32 cellular contexts compared by ENCODE assay signal in genomic region chr3:36750737-36751136, GRCh38. TPM values are rescaled to one million over a fixed set of nuclear protein-coding genes. Genes with fewer than 3 reads are reported as not detected.
A peak's percentile ranks its signal among the peaks of the same experiment; 100 is the strongest.
DNase-seq lines count a peak whose midpoint lies in the region; ATAC-seq, FAIRE-seq and TF ChIP-seq lines count a peak whose summit lies in the region.
"Had no signal": no experiment of that assay in that cellular context is flagged by ENCODE, and none has a peak within 500 bp of the region (broad histone marks: within the 10 kb centered on the region; RNA-seq: fewer than 3 reads in every experiment).

No MANE protein-coding gene starts in this region.

- intact Hi-C loops in Right ventricle myocardium superior (cut with DNase I) (no loop called here), left ventricle myocardium inferior (cut with micrococcal nuclease) (no loop called here), K562 (cut with micrococcal nuclease) (no loop called here), left cardiac atrium (cut with DNase I) (no loop called here)

- H3K27ac Mint-ChIP-seq in GM23338, result no peak overlapping the region
- H3K27ac Mint-ChIP-seq: CD14-positive monocyte; CD4-positive, alpha-beta memory T cell; CD4-positive, CD25-positive, alpha-beta regulatory T cell; CD8-positive, alpha-beta memory T cell had no signal

- no peak for TF ChIP-seq RAD21 in K562 (CRISPR knock-in tag; conservative IDR thresholded peaks at IDR 0.05 in 1 of 2, IDR thresholded peaks at IDR 0.05 in 1 of 2)

- H3K27ac ChIP-seq in left ventricle myocardium inferior (replicated peaks) (no peak overlapping the region), WERI-Rb-1 (peak overlapping the region; percentile 39; the same call in 1 of the 2 replicates), K562 (ENCODE audit: extremely low read depth, low read depth, low read length) (no peak overlapping the region), smooth muscle cell (ENCODE audit: low read depth) (no peak overlapping the region), GM23338 (ENCODE audit: low read depth) (no peak overlapping the region)
- H3K27ac ChIP-seq: BLaER1 had no signal

- H3K9ac ChIP-seq in K562 (ENCODE audit: insufficient read depth in 1 of 2, low read depth in 2 of 2, low read length in 2 of 2) (no peak overlapping the region), smooth muscle cell (ENCODE audit: low read depth) (no peak overlapping the region)
- H3K9ac ChIP-seq: BLaER1 had no signal

- no peak for FAIRE-seq in K562 (lab: Jason Lieb, UNC)
- FAIRE-seq: A204.1, GM12878, GM12892, GM18507, GM19239 had no signal

- H3K9me3 ChIP-seq in left ventricle myocardium inferior (replicated peaks) (no peaks in the 10 kb centered on the region), WERI-Rb-1 (ENCODE audit: severe bottlenecking) (no peaks in the 10 kb centered on the region), K562 (replicated peaks; ENCODE audit: control insufficient read depth, insufficient read depth, low read depth, low read length) (no peaks in the 10 kb centered on the region), smooth muscle cell (replicated peaks; ENCODE audit: low read depth) (no peaks in the 10 kb centered on the region)
- H3K9me3 ChIP-seq: BE2C, BLaER1 had no signal

- 0% methylated on average over 5 of the region's 6 CpGs for WGBS in K562 (ENCODE audit: insufficient coverage, low coverage, missing lambda C conversion rate)
- WGBS in smooth muscle cell (ENCODE audit: low lambda C conversion rate), result 66% methylated on average over 6 of the region's 6 CpGs

- H3F3A ChIP-seq in smooth muscle cell (ENCODE audit: low read depth) (no peaks in the 10 kb centered on the region), GM23338 (replicated peaks; ENCODE audit: low read depth) (no peaks in the 10 kb centered on the region)

- H3K9me1 ChIP-seq in K562 (ENCODE audit: control insufficient read depth, insufficient read depth, low read length), result no peaks in the 10 kb centered on the region

- POLR2A ChIA-PET in K562 (lab: Yijun Ruan, JAX), result interaction anchor here (0.9 to 1.2 kb wide), 2 partner anchors 16 to 19 kb away, joined by 3 read pairs; no protein-coding TSS in a partner anchor

- H3K4me1 Mint-ChIP-seq in GM23338, result peaks cover 8% of the 10 kb centered on the region; the same call in 2 of the 3 replicates
- H3K4me1 Mint-ChIP-seq: CD14-positive monocyte; CD4-positive, alpha-beta memory T cell; CD4-positive, CD25-positive, alpha-beta regulatory T cell; CD8-positive, alpha-beta memory T cell had no signal

- in situ Hi-C loops in K562 (cut with MboI), result no loop called here

- peak; percentile 68 for ATAC-seq in Right ventricle myocardium superior (ENCODE audit: poor library complexity)
- no peak for ATAC-seq in K562
- peak; percentile 35 to 67 for ATAC-seq in left cardiac atrium
- ATAC-seq in GM18517 (IDR thresholded peaks at IDR 0.05; ENCODE audit: unreplicated experiment), result no peak
- no peak for ATAC-seq in GM23338
- ATAC-seq: GM12878 had no signal

- no peak for TF ChIP-seq CTCF in left ventricle myocardium inferior (IDR thresholded peaks at IDR 0.05; ENCODE audit: borderline replicate concordance)
- no peak for TF ChIP-seq CTCF in WERI-Rb-1 (IDR thresholded peaks at IDR 0.05; ENCODE audit: low read depth, low read length)
- TF ChIP-seq CTCF in K562 (IDR thresholded peaks at IDR 0.05 in 2 of 3, conservative IDR thresholded peaks at IDR 0.05 in 1 of 3; ENCODE audit: insufficient read depth in 2 of 3, low read depth in 1 of 3, low read length in 3 of 3), result no peak
- no peak for TF ChIP-seq CTCF in smooth muscle cell (IDR thresholded peaks at IDR 0.05; ENCODE audit: borderline replicate concordance, insufficient read depth, poor library complexity, severe bottlenecking)
- no peak for TF ChIP-seq CTCF in GM23338 (conservative IDR thresholded peaks at IDR 0.05; ENCODE audit: low read depth in 2 of 2)

- H3K27me3 ChIP-seq in left ventricle myocardium inferior (ENCODE audit: low read depth), result peaks cover 3% of the 10 kb centered on the region
- no peaks in the 10 kb centered on the region for H3K27me3 ChIP-seq in WERI-Rb-1 (ENCODE audit: insufficient read depth, low read depth, severe bottlenecking)
- peaks cover 4 to 18% of the 10 kb centered on the region in 2 experiments; a peak in 3 of 5 replicates for H3K27me3 ChIP-seq in K562 (ENCODE audit: control insufficient read depth in 2 of 2, insufficient read depth in 2 of 2, low read length in 2 of 2)
- peaks cover 33% of the 10 kb centered on the region for H3K27me3 ChIP-seq in smooth muscle cell (ENCODE audit: low read depth)
- no peaks in the 10 kb centered on the region for H3K27me3 ChIP-seq in GM23338 (ENCODE audit: insufficient read depth)
- H3K27me3 ChIP-seq: BE2C, BLaER1 had no signal

- no peak overlapping the region for H3K4me3 Mint-ChIP-seq in GM23338
- H3K4me3 Mint-ChIP-seq: CD14-positive monocyte; CD4-positive, alpha-beta memory T cell; CD4-positive, CD25-positive, alpha-beta regulatory T cell; CD8-positive, alpha-beta memory T cell had no signal

- H3K4me1 ChIP-seq in left ventricle myocardium inferior, result no peaks in the 10 kb centered on the region
- no peaks in the 10 kb centered on the region for H3K4me1 ChIP-seq in K562 (replicated peaks in 1 of 2; ENCODE audit: control insufficient read depth in 2 of 2, insufficient read depth in 2 of 2, low read length in 2 of 2)
- no peaks in the 10 kb centered on the region for H3K4me1 ChIP-seq in smooth muscle cell (ENCODE audit: low read depth)
- peaks cover 11% of the 10 kb centered on the region; the same call in 1 of the 2 replicates for H3K4me1 ChIP-seq in GM23338 (ENCODE audit: insufficient read depth)

- no peaks in the 10 kb centered on the region for H3K79me2 ChIP-seq in K562 (ENCODE audit: control insufficient read depth, insufficient read depth, low read length)
- no peaks in the 10 kb centered on the region for H3K79me2 ChIP-seq in smooth muscle cell (ENCODE audit: low read depth)
- H3K79me2 ChIP-seq in GM23338 (replicated peaks; ENCODE audit: insufficient read depth), result no peaks in the 10 kb centered on the region

- H3K36me3 ChIP-seq in left ventricle myocardium inferior, result no peaks in the 10 kb centered on the region
- H3K36me3 ChIP-seq in WERI-Rb-1, result no peaks in the 10 kb centered on the region
- no peaks in the 10 kb centered on the region for H3K36me3 ChIP-seq in K562 (ENCODE audit: control insufficient read depth, insufficient read depth, low read length)
- no peaks in the 10 kb centered on the region for H3K36me3 ChIP-seq in smooth muscle cell (ENCODE audit: low read depth)
- no peaks in the 10 kb centered on the region for H3K36me3 ChIP-seq in GM23338 (ENCODE audit: insufficient read depth)
- H3K36me3 ChIP-seq: BE2C, BLaER1 had no signal

- BruUV-seq in K562 (replicated peaks; lab: Mats Ljungman, UMichigan), result no TSS peak

- no peak for TF ChIP-seq POLR2A in K562 (conservative IDR thresholded peaks at IDR 0.05)

- H3K4me2 ChIP-seq in K562 (ENCODE audit: insufficient read depth, low read length) (no peak overlapping the region), smooth muscle cell (no peak overlapping the region), GM23338 (no peak overlapping the region)
- H3K4me2 ChIP-seq: BLaER1 had no signal

- peaks cover 4% of the 10 kb centered on the region for H3K27me3 Mint-ChIP-seq in GM23338 (ENCODE audit: insufficient read depth, low read depth, poor library complexity)

- H2AFZ ChIP-seq in K562 (ENCODE audit: low read depth, low read length) (no peak overlapping the region), smooth muscle cell (ENCODE audit: low read depth) (no peak overlapping the region), GM23338 (no peak overlapping the region)

- H3K4me3 ChIP-seq in left ventricle myocardium inferior (no peak overlapping the region), WERI-Rb-1 (ENCODE audit: low read depth, low read length) (no peak overlapping the region), K562 (no peak overlapping the region), smooth muscle cell (no peak overlapping the region), GM23338 (no peak overlapping the region)
- H3K4me3 ChIP-seq: BLaER1, GM12878 had no signal

- H3K36me3 Mint-ChIP-seq in GM23338 (ENCODE audit: low read depth), result no peaks in the 10 kb centered on the region
- H3K36me3 Mint-ChIP-seq: CD14-positive monocyte; CD4-positive, CD25-positive, alpha-beta regulatory T cell; CD8-positive, alpha-beta memory T cell had no signal

- DNase-seq in Right ventricle myocardium superior (no peak), left ventricle myocardium inferior (no peak), WERI-Rb-1 (no peak), K562 (ENCODE audit: extremely low read depth in 1 of 4, low spot score in 3 of 4) (no peak), left cardiac atrium (no peak), smooth muscle cell (lab: John Stamatoyannopoulos, UW; ENCODE audit: unreplicated experiment) (no peak), GM23338 (ENCODE audit: low spot score) (no peak)
- DNase-seq: 8988T; ACHN; BE2C; C1 segment of cervical spinal cord; CD4-positive, alpha-beta memory T cell; CD4-positive, CD25-positive, alpha-beta regulatory T cell; CD8-positive, alpha-beta memory T cell; COR-L47; DMS 273 treated with DMSO at 0.1 percent for 48 hours; DMS153; DMS53; DMS79; DND-41; EL; GDM1 had no signal

- H4K20me1 ChIP-seq in K562 (replicated peaks; ENCODE audit: control insufficient read depth, insufficient read depth, low read length) (no peaks in the 10 kb centered on the region), smooth muscle cell (ENCODE audit: low read depth) (no peaks in the 10 kb centered on the region), GM23338 (replicated peaks; ENCODE audit: insufficient read depth) (no peaks in the 10 kb centered on the region)
- H4K20me1 ChIP-seq: BLaER1 had no signal

- H3K9me2 ChIP-seq in GM23338 (ENCODE audit: insufficient read depth), result 0 out of 2 replicates have a peak, but pooled peaks cover 4% of the 10 kb centered on the region

- no peak for TF ChIP-seq EP300 in K562 (IDR thresholded peaks at IDR 0.05; ENCODE audit: low read length)

- H3K9me3 Mint-ChIP-seq in GM23338, result no peaks in the 10 kb centered on the region

- CTCF ChIA-PET in K562 (lab: Yijun Ruan, JAX; ENCODE audit: low intra/inter-chr PET ratio), result no interaction called here

RNA-seq across cellular contexts. Expression of gene DCLK3, which starts 13.6 kb away (rescaled TPM):
- 0.43 TPM for total RNA-seq in Right ventricle myocardium superior
- total RNA-seq in left ventricle myocardium inferior, result 0.16 TPM
- total RNA-seq in K562 (2011; cell fraction: chromatin; rRNA removed; ENCODE audit: low replicate concordance), result not detected in 2 replicates
- not detected in 2 replicates for total RNA-seq in K562 (2011; cell fraction: nucleolus; rRNA removed)
- total RNA-seq in K562 (2011; cell fraction: nucleoplasm; rRNA removed), result not detected in 2 replicates
- not detected in 2 replicates for total RNA-seq in K562 (2014; rRNA removed)
- not detected in 2 replicates for total RNA-seq in K562 (2014; rRNA removed; fragmentation: Illumina TruSeq; extraction: Trizol)
- not detected in 2 replicates for total RNA-seq in K562 (2015; rRNA removed; fragmentation: Illumina TruSeq; extraction: Trizol)
- not detected in 2 replicates for total RNA-seq in K562 (2021)
- not detected in 2 replicates for polyA plus RNA-seq in K562 (2011; rRNA removed)
- polyA plus RNA-seq in K562 (2011; cell fraction: cytosol; rRNA removed), result not detected in 2 replicates
- not detected in 2 replicates for polyA plus RNA-seq in K562 (2011; cell fraction: nucleus; rRNA removed)
- polyA plus RNA-seq in K562 (2012), result not detected in 2 replicates
- not detected in 2 replicates for polyA plus RNA-seq in K562 (2014; fragmentation: Illumina TruSeq; extraction: Trizol)
- not detected for polyA plus RNA-seq in K562 (2014; fragmentation: Nextera tagmentation; extraction: Ambion mirVana)
- not detected in 2 replicates for polyA plus RNA-seq in K562 (2014; rRNA removed)
- not detected in 2 replicates for polyA minus RNA-seq in K562 (2011; rRNA and poly(A)+ RNA removed)
- polyA minus RNA-seq in K562 (2011; cell fraction: cytosol; rRNA and poly(A)+ RNA removed), result not detected in 2 replicates
- polyA minus RNA-seq in K562 (2011; cell fraction: nucleus; rRNA and poly(A)+ RNA removed), result not detected in 2 replicates
- under 1 TPM; 0.21 to 0.89 TPM for total RNA-seq in left cardiac atrium
- total RNA-seq in smooth muscle cell, result not detected in 2 replicates
- polyA plus RNA-seq in smooth muscle cell, result not detected in 2 replicates
- total RNA-seq in GM23338 (2014; rRNA removed; shearing (Covaris generic)), result 0.62 and 0.66 TPM in 2 replicates
- 0.40 TPM in 2 replicates for polyA plus RNA-seq in GM23338 (2016; fragmentation: Nextera tagmentation; extraction: Ambion mirVana)
- total RNA-seq: CD4-positive, alpha-beta memory T cell; CD4-positive, CD25-positive, alpha-beta regulatory T cell; CD8-positive, alpha-beta memory T cell; G401; GM12878 had no signal
- polyA plus RNA-seq: AG04450; CD14-positive monocyte; CD4-positive, alpha-beta memory T cell; CD4-positive, CD25-positive, alpha-beta regulatory T cell; CD8-positive, alpha-beta memory T cell; GM12878 had no signal

Comparison
In these comparisons a context has a peak if more than half of its experiments do, and no peak if none do; other contexts are left out.
1. ATAC-seq: peak in Right ventricle myocardium superior (single experiment) and left cardiac atrium (2 of 2); none in K562 (single experiment), GM18517 (single experiment) and GM23338 (single experiment).